8 cellular contexts compared by ENCODE assay signal in genomic region chr9:93364734-93365426, GRCh38.
"Had no signal": no experiment of that assay in that cellular context is flagged by ENCODE, and none has a peak within 500 bp of the region (broad histone marks: within the 10 kb centered on the region; RNA-seq: fewer than 3 reads in every experiment).

No MANE protein-coding gene starts in this region.

- H2AFZ ChIP-seq: GM23248 had no signal

- DNase-seq: GM23248, HFFc6, IMR-90, KG1 had no signal

- H3K27ac Mint-ChIP-seq: HFFc6 had no signal

- H3K9ac ChIP-seq: GM23248 had no signal

- H3K4me3 Mint-ChIP-seq: HFFc6 had no signal

- H3K4me1 ChIP-seq: HAP-1 had no signal

- H3K27ac ChIP-seq: GM23248, HL-60 had no signal

- H3K4me3 ChIP-seq: GM23248, HAP-1, K562 had no signal

- ATAC-seq: HCT116 had no signal

- H3K36me3 ChIP-seq: HAP-1 had no signal
